ENCODE assay signal across 8 cellular contexts in genomic region chr10:14173391-14173705, GRCh38.
DNase-seq lines count a peak whose midpoint lies in the region; ATAC-seq and TF ChIP-seq lines count a peak whose summit lies in the region.

No MANE protein-coding gene starts in this region.

- peak overlapping the region; percentile 62 for H3K4me3 ChIP-seq in left ventricle myocardium inferior
- peak overlapping the region; percentile 61 for H3K4me3 ChIP-seq in brain microvascular endothelial cell (ENCODE audit: low read depth, low read length)
- H3K4me3 ChIP-seq in mesodermal cell (ENCODE audit: extremely low read depth, insufficient read depth, low read length, poor library complexity, severe bottlenecking): peak overlapping the region; percentile 39
- peak overlapping the region; percentile 40 to 45 for H3K4me3 ChIP-seq in vagina

- intact Hi-C loops in left ventricle myocardium inferior (cut with micrococcal nuclease): no loop called here
- intact Hi-C loops in left cardiac atrium (cut with DNase I): no loop called here
- intact Hi-C loops in vagina (cut with DNase I): no loop called here

- TF ChIP-seq POLR2A in vagina (IDR thresholded peaks at IDR 0.05): no peak

- H3K27me3 ChIP-seq in left ventricle myocardium inferior (ENCODE audit: low read depth) (peaks cover 99% of the 10 kb centered on the region), brain microvascular endothelial cell (replicated peaks) (no peaks in the 10 kb centered on the region), vagina (no peaks in the 10 kb centered on the region)

- 9 to 15% methylated on average over 4 of the region's 6 CpGs for WGBS in mesodermal cell (ENCODE audit: insufficient coverage in 2 of 2), 2 experiments

- peaks cover 15% of the 10 kb centered on the region for H3K4me1 ChIP-seq in left ventricle myocardium inferior
- H3K4me1 ChIP-seq in mesodermal cell (ENCODE audit: control insufficient read depth, insufficient read depth, low read length, poor library complexity, severe bottlenecking): peaks cover 7% of the 10 kb centered on the region
- H3K4me1 ChIP-seq in vagina: peaks cover 8% of the 10 kb centered on the region

- in situ Hi-C loops in brain microvascular endothelial cell (cut with HindIII; ENCODE audit: low pct_ligation_motif_present, low sequenced_read_pairs): no loop called here

- ATAC-seq in left cardiac atrium (no peak), GM18873 (IDR thresholded peaks at IDR 0.05; ENCODE audit: low FRiP score, unreplicated experiment) (no peak), GM18517 (IDR thresholded peaks at IDR 0.05; ENCODE audit: unreplicated experiment) (no peak)

- DNase-seq in left ventricle myocardium inferior (no peak), left cardiac atrium (no peak), brain microvascular endothelial cell (no peak), vagina (ENCODE audit: extremely low spot score in 2 of 2) (no peak), ureter (ENCODE audit: low spot score) (no peak)

- TF ChIP-seq CTCF in left ventricle myocardium inferior (IDR thresholded peaks at IDR 0.05; ENCODE audit: borderline replicate concordance) (no peak), brain microvascular endothelial cell (IDR thresholded peaks at IDR 0.05; ENCODE audit: low read depth, low read length, missing control alignments) (no peak), vagina (IDR thresholded peaks at IDR 0.05) (no peak)

- H3K9me3 ChIP-seq in left ventricle myocardium inferior (replicated peaks): no peaks in the 10 kb centered on the region
- no peaks in the 10 kb centered on the region for H3K9me3 ChIP-seq in mesodermal cell (ENCODE audit: control insufficient read depth, low read length)
- no peaks in the 10 kb centered on the region for H3K9me3 ChIP-seq in vagina

- H3K36me3 ChIP-seq in left ventricle myocardium inferior (no peaks in the 10 kb centered on the region), brain microvascular endothelial cell (replicated peaks) (no peaks in the 10 kb centered on the region), mesodermal cell (ENCODE audit: control insufficient read depth, insufficient read depth, low read length) (no peaks in the 10 kb centered on the region), vagina (no peaks in the 10 kb centered on the region)

- H3K27ac ChIP-seq in left ventricle myocardium inferior (replicated peaks) (no peak overlapping the region), brain microvascular endothelial cell (no peak overlapping the region), mesodermal cell (ENCODE audit: low read depth, low read length, severe bottlenecking) (peak overlapping the region; percentile 44), vagina (no peak overlapping the region)
